8 cellular contexts compared by ENCODE assay signal in the genomic region with DNA sequence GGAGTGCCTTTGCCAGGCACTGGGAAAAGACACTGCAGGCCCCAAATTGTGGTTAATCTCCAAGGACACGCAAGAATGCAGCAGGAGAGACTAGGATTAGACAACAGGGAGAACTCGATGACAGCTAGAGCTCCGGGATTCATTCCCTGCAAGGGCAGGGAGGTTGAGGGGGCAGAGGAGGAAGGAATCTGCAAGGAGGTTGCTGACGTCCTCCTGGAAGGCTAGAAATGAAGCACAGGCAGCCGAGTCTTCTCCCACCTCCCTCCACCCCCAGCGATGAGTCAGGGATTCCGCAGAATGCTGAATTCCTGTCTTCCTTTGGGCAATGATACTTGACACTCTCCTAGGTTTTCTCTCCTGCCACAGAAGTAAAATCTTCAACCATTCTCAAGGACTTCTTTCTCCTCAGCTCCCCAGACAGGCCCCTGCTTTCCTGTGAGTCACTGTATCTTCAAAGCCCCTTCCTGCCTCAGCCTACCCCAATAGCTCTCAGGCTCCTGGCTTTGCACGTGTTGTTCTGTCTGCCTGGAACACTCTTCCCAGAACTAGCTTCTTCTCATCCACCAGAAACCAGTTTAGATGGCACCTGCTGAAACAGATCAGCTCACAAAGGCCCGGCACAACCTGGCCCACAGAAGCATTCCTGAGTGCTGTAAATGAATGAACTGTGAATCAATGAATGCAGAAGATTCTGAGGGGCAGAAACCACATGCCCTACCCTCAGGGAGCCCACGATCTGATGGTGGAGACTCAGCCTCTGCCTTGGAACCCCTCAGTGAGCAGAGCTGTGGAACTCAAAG.
DNase-seq lines count a peak whose midpoint lies in the region; ATAC-seq and TF ChIP-seq lines count a peak whose summit lies in the region.

No MANE protein-coding gene starts in this region.

- H3K79me2 ChIP-seq in SK-N-SH (ENCODE audit: insufficient read depth), result no peaks in the 10 kb centered on the region

- H3K4me1 ChIP-seq in SK-N-SH (ENCODE audit: control insufficient read depth in 1 of 2, insufficient read depth in 2 of 2, low read depth in 1 of 2, low read length in 1 of 2) (peaks cover 42 to 65% of the 10 kb centered on the region in 2 experiments), sigmoid colon (peaks cover 0 to 56% (median 51%) of the 10 kb centered on the region in 4 donors)

- TF ChIP-seq CTCF in SK-N-SH (IDR thresholded peaks at IDR 0.05), result no peak
- TF ChIP-seq CTCF in fibroblast of villous mesenchyme (IDR thresholded peaks at IDR 0.05; ENCODE audit: insufficient read depth, low read depth, low read length), result no peak
- no peak for TF ChIP-seq CTCF in sigmoid colon (IDR thresholded peaks at IDR 0.05)

- TF ChIP-seq POLR2A in sigmoid colon (IDR thresholded peaks at IDR 0.05), result no peak

- H3K9ac ChIP-seq in SK-N-SH, result peak overlapping the region; percentile 69; the same call in 1 of the 2 replicates

- H3K9me3 ChIP-seq in SK-N-SH (no peaks in the 10 kb centered on the region), sigmoid colon (no peaks in the 10 kb centered on the region)

- no peaks in the 10 kb centered on the region for H4K20me1 ChIP-seq in SK-N-SH (ENCODE audit: insufficient read depth)

- H3K27me3 ChIP-seq in SK-N-SH (ENCODE audit: insufficient read depth) (no peaks in the 10 kb centered on the region), sigmoid colon (no peaks in the 10 kb centered on the region)

- CTCF ChIA-PET in SK-N-SH (lab: Yijun Ruan, JAX), result interaction anchor here (0.9 to 1.7 kb wide), 4 partner anchors 15 to 272 kb away, joined by 3 to 7 read pairs (median 5); partner anchors contain the start of gene VEGFA

- H3K9me2 ChIP-seq in SK-N-SH, result no peaks in the 10 kb centered on the region

- TF ChIP-seq EP300 in SK-N-SH (IDR thresholded peaks at IDR 0.05; ENCODE audit: borderline replicate concordance in 1 of 2, low read depth in 1 of 2, low read length in 1 of 2), result peak in 1 of 2 experiments; percentile 89; a peak in 2 of 4 replicates
- TF ChIP-seq EP300 in sigmoid colon (IDR thresholded peaks at IDR 0.05), result no peak

- no peak for TF ChIP-seq RAD21 in SK-N-SH (IDR thresholded peaks at IDR 0.05; ENCODE audit: low read length)

- whole genome bisulfite sequencing in SK-N-SH (ENCODE audit: low lambda C conversion rate), result 5% methylated on average over 9 of the region's 10 CpGs
- whole genome bisulfite sequencing in sigmoid colon, 2 donors, result 69 to 81% methylated on average over 10 of the region's 10 CpGs

- peak overlapping the region; percentile 76 to 99 for H3K27ac ChIP-seq in SK-N-SH (ENCODE audit: low read depth in 2 of 2, low read length in 1 of 2)
- peak overlapping the region; percentile 67 to 87 (median 80) for H3K27ac ChIP-seq in sigmoid colon

- H3K4me2 ChIP-seq in SK-N-SH, result peak overlapping the region; percentile 75

- no peak for ATAC-seq in GM19023 (IDR thresholded peaks at IDR 0.05; ENCODE audit: unreplicated experiment)
- no peak for ATAC-seq in GM18868 (IDR thresholded peaks at IDR 0.05; ENCODE audit: unreplicated experiment)

- POLR2A ChIA-PET in SK-N-SH (lab: Yijun Ruan, JAX), result interaction anchor here (1.1 to 1.5 kb wide), 2 partner anchors 10 to 18 kb away, joined by 3 read pairs; no protein-coding TSS in a partner anchor

- H3K36me3 ChIP-seq in SK-N-SH (replicated peaks in 1 of 2; ENCODE audit: control insufficient read depth in 1 of 2, insufficient read depth in 2 of 2, low read length in 1 of 2) (no peaks in the 10 kb centered on the region), sigmoid colon (no peaks in the 10 kb centered on the region)

- no peak overlapping the region for H2AFZ ChIP-seq in SK-N-SH (ENCODE audit: low read depth)

- H3F3A ChIP-seq in SK-N-SH (replicated peaks; ENCODE audit: insufficient read depth), result peaks cover 17% of the 10 kb centered on the region

- DNase-seq in HCEC 1CT (peak; percentile 97), SK-N-SH (no peak), fibroblast of villous mesenchyme (ENCODE audit: low read depth) (peak; percentile 97), sigmoid colon (peak; percentile 77), pons (ENCODE audit: low spot score) (no peak)
- DNase-seq in stimulated activated CD8-positive, alpha-beta memory T cell treated with anti-CD3 and anti-CD28 coated beads, Interleukin-4, amount 100 ng/mL, for 48 hours, result no peak

- H3K4me3 ChIP-seq in SK-N-SH (ENCODE audit: low read depth in 2 of 2, low read length in 1 of 2) (no peak overlapping the region), fibroblast of villous mesenchyme (ENCODE audit: low read depth, low read length) (no peak overlapping the region), sigmoid colon (no peak overlapping the region)

- intact Hi-C loops in sigmoid colon (cut with DNase I), result no loop called here

TF ChIP-seq in SK-N-SH, 30 proteins besides CTCF, POLR2A, EP300 and RAD21:
- TF ChIP-seq RXRA (IDR thresholded peaks at IDR 0.05; ENCODE audit: borderline replicate concordance, low read depth), result peak; percentile 90
- TF ChIP-seq GABPA (IDR thresholded peaks at IDR 0.05; ENCODE audit: low read depth), result no peak
- no peak for TF ChIP-seq TAF1 (IDR thresholded peaks at IDR 0.05; ENCODE audit: borderline replicate concordance, low read depth, low read length)
- peak; percentile 70; the same call in 1 of the 2 replicates for TF ChIP-seq SIN3A (IDR thresholded peaks at IDR 0.05; ENCODE audit: borderline replicate concordance, low read depth, low read length)
- peak; percentile 73 for TF ChIP-seq NFIC (IDR thresholded peaks at IDR 0.05; ENCODE audit: borderline replicate concordance)
- TF ChIP-seq FOXM1 (IDR thresholded peaks at IDR 0.05; ENCODE audit: low read depth), result no peak
- TF ChIP-seq JUND (IDR thresholded peaks at IDR 0.05), result peak; percentile 95
- peak; percentile 89 for TF ChIP-seq TCF12 (IDR thresholded peaks at IDR 0.05)
- TF ChIP-seq, protein P1, sequence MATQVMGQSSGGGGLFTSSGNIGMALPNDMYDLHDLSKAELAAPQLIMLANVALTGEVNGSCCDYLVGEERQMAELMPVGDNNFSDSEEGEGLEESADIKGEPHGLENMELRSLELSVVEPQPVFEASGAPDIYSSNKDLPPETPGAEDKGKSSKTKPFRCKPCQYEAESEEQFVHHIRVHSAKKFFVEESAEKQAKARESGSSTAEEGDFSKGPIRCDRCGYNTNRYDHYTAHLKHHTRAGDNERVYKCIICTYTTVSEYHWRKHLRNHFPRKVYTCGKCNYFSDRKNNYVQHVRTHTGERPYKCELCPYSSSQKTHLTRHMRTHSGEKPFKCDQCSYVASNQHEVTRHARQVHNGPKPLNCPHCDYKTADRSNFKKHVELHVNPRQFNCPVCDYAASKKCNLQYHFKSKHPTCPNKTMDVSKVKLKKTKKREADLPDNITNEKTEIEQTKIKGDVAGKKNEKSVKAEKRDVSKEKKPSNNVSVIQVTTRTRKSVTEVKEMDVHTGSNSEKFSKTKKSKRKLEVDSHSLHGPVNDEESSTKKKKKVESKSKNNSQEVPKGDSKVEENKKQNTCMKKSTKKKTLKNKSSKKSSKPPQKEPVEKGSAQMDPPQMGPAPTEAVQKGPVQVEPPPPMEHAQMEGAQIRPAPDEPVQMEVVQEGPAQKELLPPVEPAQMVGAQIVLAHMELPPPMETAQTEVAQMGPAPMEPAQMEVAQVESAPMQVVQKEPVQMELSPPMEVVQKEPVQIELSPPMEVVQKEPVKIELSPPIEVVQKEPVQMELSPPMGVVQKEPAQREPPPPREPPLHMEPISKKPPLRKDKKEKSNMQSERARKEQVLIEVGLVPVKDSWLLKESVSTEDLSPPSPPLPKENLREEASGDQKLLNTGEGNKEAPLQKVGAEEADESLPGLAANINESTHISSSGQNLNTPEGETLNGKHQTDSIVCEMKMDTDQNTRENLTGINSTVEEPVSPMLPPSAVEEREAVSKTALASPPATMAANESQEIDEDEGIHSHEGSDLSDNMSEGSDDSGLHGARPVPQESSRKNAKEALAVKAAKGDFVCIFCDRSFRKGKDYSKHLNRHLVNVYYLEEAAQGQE (IDR thresholded peaks at IDR 0.05; ENCODE audit: low read depth, low read length), result peak; percentile 21; the same call in 1 of the 2 replicates
- TF ChIP-seq FOSL2 (IDR thresholded peaks at IDR 0.05; ENCODE audit: borderline replicate concordance, low read depth), result peak; percentile 97
- TF ChIP-seq, protein P2, sequence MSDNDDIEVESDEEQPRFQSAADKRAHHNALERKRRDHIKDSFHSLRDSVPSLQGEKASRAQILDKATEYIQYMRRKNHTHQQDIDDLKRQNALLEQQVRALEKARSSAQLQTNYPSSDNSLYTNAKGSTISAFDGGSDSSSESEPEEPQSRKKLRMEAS (IDR thresholded peaks at IDR 0.05; ENCODE audit: low read depth), result peak; percentile 93
- peak; percentile 29; the same call in 1 of the 2 replicates for TF ChIP-seq ELF1 (IDR thresholded peaks at IDR 0.05)
- TF ChIP-seq POLR2AphosphoS5 (IDR thresholded peaks at IDR 0.05; ENCODE audit: low read depth, low read length), result peak; percentile 81
- TF ChIP-seq, protein P3, sequence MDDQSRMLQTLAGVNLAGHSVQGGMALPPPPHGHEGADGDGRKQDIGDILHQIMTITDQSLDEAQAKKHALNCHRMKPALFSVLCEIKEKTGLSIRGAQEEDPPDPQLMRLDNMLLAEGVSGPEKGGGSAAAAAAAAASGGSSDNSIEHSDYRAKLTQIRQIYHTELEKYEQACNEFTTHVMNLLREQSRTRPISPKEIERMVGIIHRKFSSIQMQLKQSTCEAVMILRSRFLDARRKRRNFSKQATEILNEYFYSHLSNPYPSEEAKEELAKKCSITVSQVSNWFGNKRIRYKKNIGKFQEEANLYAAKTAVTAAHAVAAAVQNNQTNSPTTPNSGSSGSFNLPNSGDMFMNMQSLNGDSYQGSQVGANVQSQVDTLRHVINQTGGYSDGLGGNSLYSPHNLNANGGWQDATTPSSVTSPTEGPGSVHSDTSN (IDR thresholded peaks at IDR 0.05), result peak; percentile 70
- TF ChIP-seq NRF1 (IDR thresholded peaks at IDR 0.05; ENCODE audit: low read depth, low read length), result no peak
- TF ChIP-seq TEAD4 (IDR thresholded peaks at IDR 0.05; ENCODE audit: borderline replicate concordance, insufficient read depth), result peak; percentile 82; the same call in 1 of the 2 replicates
- no peak for TF ChIP-seq YY1 (IDR thresholded peaks at IDR 0.05; ENCODE audit: low read depth)

Comparison
In these comparisons a context has a peak if more than half of its experiments do, and no peak if none do; other contexts are left out.
1. DNase-seq: peak in HCEC 1CT (single experiment), fibroblast of villous mesenchyme (single experiment) and sigmoid colon (single experiment); none in SK-N-SH (single experiment), pons (single experiment) and stimulated activated CD8-positive, alpha-beta memory T cell treated with anti-CD3 and anti-CD28 coated beads, Interleukin-4, amount 100 ng/mL, for 48 hours (single experiment).